ENCODE assay signal across 25 cellular contexts in the genomic region with DNA sequence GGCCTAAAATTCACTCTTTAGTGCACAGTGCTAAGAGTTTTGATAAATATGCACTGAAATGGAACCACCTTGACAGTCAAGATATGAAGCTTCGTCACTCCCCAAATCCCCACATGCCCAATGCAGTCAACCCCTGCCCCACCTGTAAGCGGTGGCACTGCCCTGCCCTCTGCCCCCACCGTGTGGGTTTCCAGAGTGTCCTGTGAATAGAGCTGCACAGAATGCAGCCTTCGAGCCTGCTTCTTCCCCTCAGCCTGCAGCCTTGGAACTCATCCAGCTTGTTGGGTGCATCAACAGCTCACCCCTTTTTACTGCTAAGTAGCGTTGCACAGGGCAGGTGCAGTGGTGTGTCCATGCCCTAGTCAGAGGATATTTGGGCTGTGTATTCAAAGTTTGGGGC.
"Had no signal": no experiment of that assay in that cellular context is flagged by ENCODE, and none has a peak within 500 bp of the region (broad histone marks: within the 10 kb centered on the region; RNA-seq: fewer than 3 reads in every experiment).

No MANE protein-coding gene starts in this region.

- H3K27me3 ChIP-seq: adrenal gland, ascending aorta, cardiac muscle cell, right lobe of liver, stomach, tibial artery had no signal

- H3K4me1 ChIP-seq: adrenal gland, ascending aorta, left lung, right lobe of liver, stomach, tibial artery had no signal

- H3K4me3 ChIP-seq: adrenal gland, ascending aorta, cardiac muscle cell, heart left ventricle, left lung, lung, right lobe of liver, stomach, tibial artery had no signal

- ATAC-seq: activated CD8-positive, alpha-beta memory T cell treated with anti-CD3 and anti-CD28 coated beads, Interleukin-2, amount 10 ng/mL, durations not matched to agents 7 days and 5 days; activated CD8-positive, alpha-beta T cell treated with anti-CD3 and anti-CD28 coated beads, Interleukin-2, amount 10 ng/mL, durations not matched to agents 7 days and 5 days; esophagus mucosa; heart left ventricle; left lung; natural killer cell; right lobe of liver; stimulated activated naive B cell treated with anti-CD40 and anti-IgM and Interleukin-4, amounts not matched to agents 10 μg/mL and 1 μg/mL and 100 μg/mL, for 72 hours had no signal

- DNase-seq: activated CD8-positive, alpha-beta memory T cell treated with anti-CD3 and anti-CD28 coated beads, Interleukin-2, amount 10 ng/mL, durations not matched to agents 7 days and 5 days; activated CD8-positive, alpha-beta T cell treated with anti-CD3 and anti-CD28 coated beads, Interleukin-2, amount 10 ng/mL, durations not matched to agents 7 days and 5 days; activated naive CD4-positive, alpha-beta T cell treated with Interleukin-2 at 50 U/mL for 16 hours; activated T-cell treated with anti-CD3 and anti-CD28 coated beads, Interleukin-2, amount 50 U/mL, for 48 hours; cortex of kidney; foreskin fibroblast; hypothalamus; natural killer cell; small intestine; stimulated activated CD4-positive, alpha-beta T cell treated with anti-CD3 and anti-CD28 coated beads, Interleukin-1b, Interleukin-23, amount 100 ng/mL, for 48 hours; stimulated activated CD4-positive, alpha-beta T cell treated with anti-CD3 and anti-CD28 coated beads, Interleukin-4, amount 100 ng/mL, for 4 hours; stimulated activated CD8-positive, alpha-beta memory T cell treated with anti-CD3 and anti-CD28 coated beads, Interleukin-4, amount 100 ng/mL, for 48 hours; stimulated activated naive B cell treated with anti-CD40 and anti-IgM and Interleukin-4, amounts not matched to agents 10 μg/mL and 1 μg/mL and 100 μg/mL, for 72 hours; stomach; SW 1271; T-helper 9 cell had no signal

- H3K36me3 ChIP-seq: adrenal gland, ascending aorta, cardiac muscle cell, heart left ventricle, left lung, right lobe of liver, stomach, tibial artery had no signal

- H3K9me3 ChIP-seq: adrenal gland, right lobe of liver had no signal

- FAIRE-seq: small intestine had no signal

- H3K27ac ChIP-seq: adrenal gland, ascending aorta, cardiac muscle cell, heart left ventricle, left lung, right lobe of liver, stomach, tibial artery had no signal
